ENCODE assay signal across 8 cellular contexts in the genomic region with DNA sequence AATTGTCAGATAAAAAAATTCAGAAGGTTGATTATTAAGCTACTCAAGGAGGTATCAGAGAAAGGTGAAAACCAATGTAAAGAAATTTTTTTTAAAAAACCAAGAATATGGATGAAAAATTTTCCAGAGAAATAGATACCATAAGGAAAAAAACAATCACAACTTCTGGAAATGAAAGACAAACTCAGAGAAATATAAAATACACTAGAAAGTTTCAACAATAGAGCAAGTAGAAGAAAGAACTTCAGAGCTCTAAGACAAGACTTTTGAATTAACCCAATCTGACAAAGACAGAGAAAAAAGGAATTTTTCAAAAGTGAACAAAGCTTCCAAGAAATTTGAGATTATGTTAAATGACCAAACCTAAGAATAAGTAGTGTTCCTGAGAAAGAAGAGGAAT.
"Had no signal": no experiment of that assay in that cellular context is flagged by ENCODE, and none has a peak within 500 bp of the region (broad histone marks: within the 10 kb centered on the region; RNA-seq: fewer than 3 reads in every experiment).

No MANE protein-coding gene starts in this region.

- DNase-seq: H9, HCEC 1CT, KG1 had no signal

- H2AFZ ChIP-seq: GM23338 had no signal

- H3K4me3 ChIP-seq: GM23338 had no signal

- ATAC-seq: GM23338, HepG2 had no signal

- H3K4me2 ChIP-seq: GM23338 had no signal

- H3K27ac ChIP-seq: HL-60 had no signal

- FAIRE-seq: H1, H54, HepG2 had no signal
